ENCODE assay signal across 8 cellular contexts in the genomic region with DNA sequence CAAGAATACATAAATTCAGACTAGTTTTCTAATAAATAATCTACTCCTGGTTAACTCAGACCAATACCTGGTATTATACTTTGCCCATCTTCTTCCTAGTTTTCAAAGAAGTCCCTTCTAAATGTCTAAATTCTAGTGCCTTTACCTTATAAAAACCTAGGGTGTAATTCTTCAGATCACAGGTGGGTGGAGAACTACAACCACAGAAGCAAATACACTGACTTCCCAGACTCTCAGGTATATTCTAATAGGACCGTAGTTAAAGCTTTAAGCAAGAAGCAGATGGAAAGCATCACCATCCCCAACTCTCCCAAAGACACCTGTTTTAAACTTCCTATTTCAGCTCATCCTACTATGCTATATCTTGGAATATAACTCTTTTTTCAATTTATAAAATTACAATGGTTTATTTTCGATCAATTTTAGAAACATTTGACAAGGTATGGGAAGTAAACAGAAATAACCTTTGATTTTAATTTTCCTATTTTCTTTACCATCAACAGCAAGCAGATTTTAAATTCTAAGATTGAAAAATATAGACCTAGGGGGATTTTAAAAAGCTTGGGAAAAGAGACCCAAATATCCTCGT. TPM values are rescaled to one million over a fixed set of nuclear protein-coding genes. Genes with fewer than 3 reads are reported as not detected.
DNase-seq lines count a peak whose midpoint lies in the region; ATAC-seq and TF ChIP-seq lines count a peak whose summit lies in the region.

No MANE protein-coding gene starts in this region.

- no peak overlapping the region for H3K4me3 Mint-ChIP-seq in activated CD8-positive, alpha-beta T cell treated with anti-CD3 and anti-CD28 coated beads, Interleukin-2, amount 10 ng/mL, durations not matched to agents 7 days and 5 days

- POLR2A ChIA-PET in activated CD8-positive, alpha-beta T cell treated with anti-CD3 and anti-CD28 coated beads, Interleukin-2, amount 10 ng/mL, durations not matched to agents 7 days and 5 days (lab: Charles Lee) = interaction anchor here (1.0 kb wide), 1 partner anchor 13 kb away, joined by 3 read pairs; no protein-coding TSS in a partner anchor

- H3K4me1 ChIP-seq in heart left ventricle (peaks cover 0 to 57% (median 24%) of the 10 kb centered on the region in 12 donors), lower lobe of right lung (peaks cover 44% of the 10 kb centered on the region)

- 83 to 86% (median 85%) methylated on average over 3 of the region's 3 CpGs for WGBS in heart left ventricle, 4 donors

- H3K27me3 ChIP-seq in heart left ventricle = no peaks in the 10 kb centered on the region
- H3K27me3 ChIP-seq in lower lobe of right lung (ENCODE audit: low read depth) = no peaks in the 10 kb centered on the region

- H3K36me3 Mint-ChIP-seq in activated CD8-positive, alpha-beta T cell treated with anti-CD3 and anti-CD28 coated beads, Interleukin-2, amount 10 ng/mL, durations not matched to agents 7 days and 5 days (ENCODE audit: low read depth) = peaks cover 15% of the 10 kb centered on the region

- no peak for TF ChIP-seq POLR2A in heart left ventricle (IDR thresholded peaks at IDR 0.05)

- intact Hi-C loops in heart left ventricle (cut with DNase I) (no loop called here), cardiac septum (cut with DNase I) (loop anchor here (2.0 kb wide), 1 partner anchor 21 kb away; no protein-coding TSS in a partner anchor), lower lobe of right lung (cut with DNase I) (no loop called here), head of caudate nucleus (cut with DNase I) (no loop called here)

- H3K4me3 ChIP-seq in heart left ventricle = no peak overlapping the region
- H3K4me3 ChIP-seq in lower lobe of right lung = no peak overlapping the region

- no peaks in the 10 kb centered on the region for H3K9me3 ChIP-seq in heart left ventricle
- no peaks in the 10 kb centered on the region for H3K9me3 ChIP-seq in lower lobe of right lung

- H3K36me3 ChIP-seq in heart left ventricle (peaks cover 0 to 5% (median 0%) of the 10 kb centered on the region in 9 donors), lower lobe of right lung (no peaks in the 10 kb centered on the region)

- ATAC-seq in heart left ventricle (peak in 2 of 4 donors; percentile 38 to 47), HG03354 (IDR thresholded peaks at IDR 0.05; ENCODE audit: poor library complexity, severe bottlenecking, unreplicated experiment) (peak; percentile 45), lower lobe of right lung (peak in 1 of 2 donors; percentile 72)
- peak; percentile 60 for ATAC-seq in activated CD8-positive, alpha-beta T cell treated with anti-CD3 and anti-CD28 coated beads, Interleukin-2, amount 10 ng/mL, durations not matched to agents 7 days and 5 days

- H3K27ac ChIP-seq in heart left ventricle (peak overlapping the region in 1 of 12 donors; percentile 68), lower lobe of right lung (no peak overlapping the region)

- no peak for DNase-seq in heart left ventricle
- DNase-seq in cardiac septum (ENCODE audit: low spot score) = no peak
- DNase-seq in activated CD8-positive, alpha-beta T cell treated with anti-CD3 and anti-CD28 coated beads, Interleukin-2, amount 10 ng/mL, durations not matched to agents 7 days and 5 days = no peak
- no peak for DNase-seq in lower lobe of right lung
- DNase-seq in head of caudate nucleus = no peak
- DNase-seq in activated CD4-positive, alpha-beta T cell treated with anti-CD3 and anti-CD28 coated beads, Interleukin-2, amount 50 U/mL, for 48 hours = no peak
- DNase-seq in NK-92 (lab: John Stamatoyannopoulos, UW; ENCODE audit: unreplicated experiment) = no peak

- no peaks in the 10 kb centered on the region for H3K27me3 Mint-ChIP-seq in activated CD8-positive, alpha-beta T cell treated with anti-CD3 and anti-CD28 coated beads, Interleukin-2, amount 10 ng/mL, durations not matched to agents 7 days and 5 days (ENCODE audit: low read depth)

- H3K9me3 Mint-ChIP-seq in activated CD8-positive, alpha-beta T cell treated with anti-CD3 and anti-CD28 coated beads, Interleukin-2, amount 10 ng/mL, durations not matched to agents 7 days and 5 days (ENCODE audit: insufficient read depth) = no peaks in the 10 kb centered on the region

- H3K27ac Mint-ChIP-seq in activated CD8-positive, alpha-beta T cell treated with anti-CD3 and anti-CD28 coated beads, Interleukin-2, amount 10 ng/mL, durations not matched to agents 7 days and 5 days = no peak overlapping the region

- H3K4me1 Mint-ChIP-seq in activated CD8-positive, alpha-beta T cell treated with anti-CD3 and anti-CD28 coated beads, Interleukin-2, amount 10 ng/mL, durations not matched to agents 7 days and 5 days (ENCODE audit: low read depth) = peaks cover 46% of the 10 kb centered on the region

- CTCF ChIA-PET in activated CD8-positive, alpha-beta T cell treated with anti-CD3 and anti-CD28 coated beads, Interleukin-2, amount 10 ng/mL, durations not matched to agents 7 days and 5 days (lab: Charles Lee) = interaction anchor here (0.9 to 7.1 kb wide), 15 partner anchors 7 to 405 kb away, joined by 3 to 48 read pairs (median 7); no protein-coding TSS in a partner anchor

- TF ChIP-seq CTCF in heart left ventricle (IDR thresholded peaks at IDR 0.05) = peak; percentile 19 to 53 (median 38)
- peak; percentile 39 for TF ChIP-seq CTCF in lower lobe of right lung (IDR thresholded peaks at IDR 0.05)

RNA-seq across cellular contexts. Expression of gene MAN1A1, which starts 15.8 kb away (rescaled TPM):
- total RNA-seq in heart left ventricle = 10 to 100 TPM in 8 of 9 donors, 1 to 10 TPM in 1; 7.0 to 30.6 (median 20.6) TPM
- 1 to 10 TPM; 5.6 to 9.6 TPM for polyA plus RNA-seq in heart left ventricle
- 15.0 TPM for total RNA-seq in cardiac septum
- total RNA-seq in activated CD8-positive, alpha-beta T cell treated with anti-CD3 and anti-CD28 coated beads, Interleukin-2, amount 10 ng/mL, durations not matched to agents 7 days and 5 days = 10 to 100 TPM; 13.7 to 13.9 TPM
- total RNA-seq in lower lobe of right lung = 78.0 TPM
